Comparison of ENCODE assay signal across 1 cellular context in genomic region chr1:174999926-175000696, GRCh38.
TF ChIP-seq lines count a peak whose summit lies in the region.

A gene with protein sequence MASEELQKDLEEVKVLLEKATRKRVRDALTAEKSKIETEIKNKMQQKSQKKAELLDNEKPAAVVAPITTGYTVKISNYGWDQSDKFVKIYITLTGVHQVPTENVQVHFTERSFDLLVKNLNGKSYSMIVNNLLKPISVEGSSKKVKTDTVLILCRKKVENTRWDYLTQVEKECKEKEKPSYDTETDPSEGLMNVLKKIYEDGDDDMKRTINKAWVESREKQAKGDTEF (plus strand): TSS chr1:174999947. CDS start chr1:175000181, 234 bp downstream.

TF ChIP-seq in HEK293, 187 proteins besides CTCF, POLR2A, EP300 and RAD21 (continued from another document and continues in another):
- TF ChIP-seq INSM2 (tag by site-specific recombination; IDR thresholded peaks at IDR 0.05), result peak; percentile 49
- TF ChIP-seq OVOL3 (tag by site-specific recombination; IDR thresholded peaks at IDR 0.05), result no peak
- TF ChIP-seq ZBTB11 (tag by site-specific recombination; conservative IDR thresholded peaks at IDR 0.05; ENCODE audit: low read depth), result no peak
- no peak; the same call in 1 of the 2 replicates for TF ChIP-seq ZNF837 (tag by site-specific recombination; IDR thresholded peaks at IDR 0.05)
- TF ChIP-seq ZNF132 (tag by site-specific recombination; IDR thresholded peaks at IDR 0.05; ENCODE audit: borderline replicate concordance), result no peak
- TF ChIP-seq GLIS2 (tag by site-specific recombination; IDR thresholded peaks at IDR 0.05), result peak; percentile 94
- peak; percentile 88 for TF ChIP-seq EGR2 (tag by site-specific recombination; IDR thresholded peaks at IDR 0.05; ENCODE audit: low read depth)
- TF ChIP-seq HOXA7 (CRISPR knock-in tag; IDR thresholded peaks at IDR 0.05; ENCODE audit: borderline replicate concordance), result no peak
- TF ChIP-seq, protein P1, sequence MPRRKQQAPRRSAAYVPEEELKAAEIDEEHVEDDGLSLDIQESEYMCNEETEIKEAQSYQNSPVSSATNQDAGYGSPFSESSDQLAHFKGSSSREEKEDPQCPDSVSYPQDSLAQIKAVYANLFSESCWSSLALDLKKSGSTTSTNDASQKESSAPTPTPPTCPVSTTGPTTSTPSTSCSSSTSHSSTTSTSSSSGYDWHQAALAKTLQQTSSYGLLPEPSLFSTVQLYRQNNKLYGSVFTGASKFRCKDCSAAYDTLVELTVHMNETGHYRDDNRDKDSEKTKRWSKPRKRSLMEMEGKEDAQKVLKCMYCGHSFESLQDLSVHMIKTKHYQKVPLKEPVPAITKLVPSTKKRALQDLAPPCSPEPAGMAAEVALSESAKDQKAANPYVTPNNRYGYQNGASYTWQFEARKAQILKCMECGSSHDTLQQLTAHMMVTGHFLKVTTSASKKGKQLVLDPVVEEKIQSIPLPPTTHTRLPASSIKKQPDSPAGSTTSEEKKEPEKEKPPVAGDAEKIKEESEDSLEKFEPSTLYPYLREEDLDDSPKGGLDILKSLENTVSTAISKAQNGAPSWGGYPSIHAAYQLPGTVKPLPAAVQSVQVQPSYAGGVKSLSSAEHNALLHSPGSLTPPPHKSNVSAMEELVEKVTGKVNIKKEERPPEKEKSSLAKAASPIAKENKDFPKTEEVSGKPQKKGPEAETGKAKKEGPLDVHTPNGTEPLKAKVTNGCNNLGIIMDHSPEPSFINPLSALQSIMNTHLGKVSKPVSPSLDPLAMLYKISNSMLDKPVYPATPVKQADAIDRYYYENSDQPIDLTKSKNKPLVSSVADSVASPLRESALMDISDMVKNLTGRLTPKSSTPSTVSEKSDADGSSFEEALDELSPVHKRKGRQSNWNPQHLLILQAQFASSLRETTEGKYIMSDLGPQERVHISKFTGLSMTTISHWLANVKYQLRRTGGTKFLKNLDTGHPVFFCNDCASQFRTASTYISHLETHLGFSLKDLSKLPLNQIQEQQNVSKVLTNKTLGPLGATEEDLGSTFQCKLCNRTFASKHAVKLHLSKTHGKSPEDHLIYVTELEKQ (tag by site-specific recombination; IDR thresholded peaks at IDR 0.05; ENCODE audit: borderline replicate concordance), result no peak; the same call in 1 of the 2 replicates
- no peak for TF ChIP-seq ZNF169 (tag by site-specific recombination; IDR thresholded peaks at IDR 0.05)
- no peak for TF ChIP-seq ZNF248 (tag by site-specific recombination; IDR thresholded peaks at IDR 0.05)
- TF ChIP-seq ZSCAN18 (tag by site-specific recombination; IDR thresholded peaks at IDR 0.05), result no peak
- 0 out of 2 replicates have a peak, but pooled peaks have one; percentile 76 for TF ChIP-seq HOXC10 (CRISPR knock-in tag; IDR thresholded peaks at IDR 0.05)
- TF ChIP-seq ZNF350 (tag by site-specific recombination; IDR thresholded peaks at IDR 0.05), result no peak
- no peak for TF ChIP-seq ZNF768 (tag by site-specific recombination; IDR thresholded peaks at IDR 0.05)
- peak; percentile 92 for TF ChIP-seq KLF1 (tag by site-specific recombination; IDR thresholded peaks at IDR 0.05)
- TF ChIP-seq, protein P2, sequence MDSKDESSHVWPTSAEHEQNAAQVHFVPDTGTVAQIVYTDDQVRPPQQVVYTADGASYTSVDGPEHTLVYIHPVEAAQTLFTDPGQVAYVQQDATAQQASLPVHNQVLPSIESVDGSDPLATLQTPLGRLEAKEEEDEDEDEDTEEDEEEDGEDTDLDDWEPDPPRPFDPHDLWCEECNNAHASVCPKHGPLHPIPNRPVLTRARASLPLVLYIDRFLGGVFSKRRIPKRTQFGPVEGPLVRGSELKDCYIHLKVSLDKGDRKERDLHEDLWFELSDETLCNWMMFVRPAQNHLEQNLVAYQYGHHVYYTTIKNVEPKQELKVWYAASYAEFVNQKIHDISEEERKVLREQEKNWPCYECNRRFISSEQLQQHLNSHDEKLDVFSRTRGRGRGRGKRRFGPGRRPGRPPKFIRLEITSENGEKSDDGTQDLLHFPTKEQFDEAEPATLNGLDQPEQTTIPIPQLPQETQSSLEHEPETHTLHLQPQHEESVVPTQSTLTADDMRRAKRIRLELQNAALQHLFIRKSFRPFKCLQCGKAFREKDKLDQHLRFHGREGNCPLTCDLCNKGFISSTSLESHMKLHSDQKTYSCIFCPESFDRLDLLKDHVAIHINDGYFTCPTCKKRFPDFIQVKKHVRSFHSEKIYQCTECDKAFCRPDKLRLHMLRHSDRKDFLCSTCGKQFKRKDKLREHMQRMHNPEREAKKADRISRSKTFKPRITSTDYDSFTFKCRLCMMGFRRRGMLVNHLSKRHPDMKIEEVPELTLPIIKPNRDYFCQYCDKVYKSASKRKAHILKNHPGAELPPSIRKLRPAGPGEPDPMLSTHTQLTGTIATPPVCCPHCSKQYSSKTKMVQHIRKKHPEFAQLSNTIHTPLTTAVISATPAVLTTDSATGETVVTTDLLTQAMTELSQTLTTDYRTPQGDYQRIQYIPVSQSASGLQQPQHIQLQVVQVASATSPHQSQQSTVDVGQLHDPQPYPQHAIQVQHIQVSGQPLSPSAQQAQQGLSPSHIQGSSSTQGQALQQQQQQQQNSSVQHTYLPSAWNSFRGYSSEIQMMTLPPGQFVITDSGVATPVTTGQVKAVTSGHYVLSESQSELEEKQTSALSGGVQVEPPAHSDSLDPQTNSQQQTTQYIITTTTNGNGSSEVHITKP (tag by site-specific recombination; IDR thresholded peaks at IDR 0.05), result peak; percentile 60
- no peak; the same call in 1 of the 2 replicates for TF ChIP-seq ZNF501 (tag by site-specific recombination; IDR thresholded peaks at IDR 0.05)
- TF ChIP-seq ZNF404 (tag by site-specific recombination; IDR thresholded peaks at IDR 0.05), result no peak
- TF ChIP-seq ZNF24 (tag by site-specific recombination; IDR thresholded peaks at IDR 0.05), result 0 out of 2 replicates have a peak, but pooled peaks have one; percentile 22
- peak; percentile 48 for TF ChIP-seq ZNF335 (tag by site-specific recombination; conservative IDR thresholded peaks at IDR 0.05)
- TF ChIP-seq ZBTB20 (tag by site-specific recombination; IDR thresholded peaks at IDR 0.05), result peak; percentile 43; the same call in 1 of the 2 replicates
- no peak for TF ChIP-seq ZNF157 (tag by site-specific recombination; IDR thresholded peaks at IDR 0.05)
- TF ChIP-seq ZNF416 (tag by site-specific recombination; IDR thresholded peaks at IDR 0.05), result no peak
- peak; percentile 95 for TF ChIP-seq ZBTB26 (tag by site-specific recombination; optimal IDR thresholded peaks at IDR 0.05)
- TF ChIP-seq, protein P3, sequence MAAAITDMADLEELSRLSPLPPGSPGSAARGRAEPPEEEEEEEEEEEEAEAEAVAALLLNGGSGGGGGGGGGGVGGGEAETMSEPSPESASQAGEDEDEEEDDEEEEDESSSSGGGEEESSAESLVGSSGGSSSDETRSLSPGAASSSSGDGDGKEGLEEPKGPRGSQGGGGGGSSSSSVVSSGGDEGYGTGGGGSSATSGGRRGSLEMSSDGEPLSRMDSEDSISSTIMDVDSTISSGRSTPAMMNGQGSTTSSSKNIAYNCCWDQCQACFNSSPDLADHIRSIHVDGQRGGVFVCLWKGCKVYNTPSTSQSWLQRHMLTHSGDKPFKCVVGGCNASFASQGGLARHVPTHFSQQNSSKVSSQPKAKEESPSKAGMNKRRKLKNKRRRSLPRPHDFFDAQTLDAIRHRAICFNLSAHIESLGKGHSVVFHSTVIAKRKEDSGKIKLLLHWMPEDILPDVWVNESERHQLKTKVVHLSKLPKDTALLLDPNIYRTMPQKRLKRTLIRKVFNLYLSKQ (tag by site-specific recombination; IDR thresholded peaks at IDR 0.05; ENCODE audit: borderline replicate concordance), result no peak
- peak; percentile 60; the same call in 1 of the 2 replicates for TF ChIP-seq WT1 (tag by site-specific recombination; IDR thresholded peaks at IDR 0.05)
- TF ChIP-seq, protein P4, sequence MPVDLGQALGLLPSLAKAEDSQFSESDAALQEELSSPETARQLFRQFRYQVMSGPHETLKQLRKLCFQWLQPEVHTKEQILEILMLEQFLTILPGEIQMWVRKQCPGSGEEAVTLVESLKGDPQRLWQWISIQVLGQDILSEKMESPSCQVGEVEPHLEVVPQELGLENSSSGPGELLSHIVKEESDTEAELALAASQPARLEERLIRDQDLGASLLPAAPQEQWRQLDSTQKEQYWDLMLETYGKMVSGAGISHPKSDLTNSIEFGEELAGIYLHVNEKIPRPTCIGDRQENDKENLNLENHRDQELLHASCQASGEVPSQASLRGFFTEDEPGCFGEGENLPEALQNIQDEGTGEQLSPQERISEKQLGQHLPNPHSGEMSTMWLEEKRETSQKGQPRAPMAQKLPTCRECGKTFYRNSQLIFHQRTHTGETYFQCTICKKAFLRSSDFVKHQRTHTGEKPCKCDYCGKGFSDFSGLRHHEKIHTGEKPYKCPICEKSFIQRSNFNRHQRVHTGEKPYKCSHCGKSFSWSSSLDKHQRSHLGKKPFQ (tag by site-specific recombination; IDR thresholded peaks at IDR 0.05), result no peak
- no peak for TF ChIP-seq ZNF174 (tag by site-specific recombination; IDR thresholded peaks at IDR 0.05)
- TF ChIP-seq ZNF621 (tag by site-specific recombination; IDR thresholded peaks at IDR 0.05), result no peak
- TF ChIP-seq ZNF398 (tag by site-specific recombination; IDR thresholded peaks at IDR 0.05), result 0 out of 2 replicates have a peak, but pooled peaks have one; percentile 28
- TF ChIP-seq ZFHX2 (tag by site-specific recombination; conservative IDR thresholded peaks at IDR 0.05), result peak; percentile 94
- no peak for TF ChIP-seq GFI1B (tag by site-specific recombination; IDR thresholded peaks at IDR 0.05)
- no peak for TF ChIP-seq ZNF138 (tag by site-specific recombination; IDR thresholded peaks at IDR 0.05; ENCODE audit: borderline replicate concordance)
